Comparison of ENCODE assay signal across 1 cellular context in the genomic region with DNA sequence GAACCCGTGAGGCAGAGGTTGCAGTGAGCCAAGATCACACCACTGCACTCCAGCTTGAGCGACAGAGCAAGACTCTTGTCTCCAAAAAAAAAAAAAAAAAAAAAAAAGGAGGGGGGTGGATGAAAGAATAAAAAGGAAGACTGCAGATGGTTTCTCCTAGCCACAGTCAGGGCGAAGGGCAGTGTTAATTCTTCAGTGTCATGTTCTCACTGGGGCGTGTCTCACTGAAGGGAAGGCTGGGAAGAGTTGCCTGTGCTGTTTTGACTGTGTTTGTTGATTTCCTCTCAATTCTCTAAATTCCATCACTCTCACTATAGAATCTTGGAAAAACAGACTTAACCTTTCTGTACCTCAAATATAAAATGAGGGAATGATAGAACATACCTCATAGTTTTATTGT.
TF ChIP-seq lines count a peak whose summit lies in the region.

No MANE protein-coding gene starts in this region.

TF ChIP-seq in WTC11, 78 proteins besides CTCF, POLR2A, EP300 and RAD21 (continued from another document):
- TF ChIP-seq, protein P1, sequence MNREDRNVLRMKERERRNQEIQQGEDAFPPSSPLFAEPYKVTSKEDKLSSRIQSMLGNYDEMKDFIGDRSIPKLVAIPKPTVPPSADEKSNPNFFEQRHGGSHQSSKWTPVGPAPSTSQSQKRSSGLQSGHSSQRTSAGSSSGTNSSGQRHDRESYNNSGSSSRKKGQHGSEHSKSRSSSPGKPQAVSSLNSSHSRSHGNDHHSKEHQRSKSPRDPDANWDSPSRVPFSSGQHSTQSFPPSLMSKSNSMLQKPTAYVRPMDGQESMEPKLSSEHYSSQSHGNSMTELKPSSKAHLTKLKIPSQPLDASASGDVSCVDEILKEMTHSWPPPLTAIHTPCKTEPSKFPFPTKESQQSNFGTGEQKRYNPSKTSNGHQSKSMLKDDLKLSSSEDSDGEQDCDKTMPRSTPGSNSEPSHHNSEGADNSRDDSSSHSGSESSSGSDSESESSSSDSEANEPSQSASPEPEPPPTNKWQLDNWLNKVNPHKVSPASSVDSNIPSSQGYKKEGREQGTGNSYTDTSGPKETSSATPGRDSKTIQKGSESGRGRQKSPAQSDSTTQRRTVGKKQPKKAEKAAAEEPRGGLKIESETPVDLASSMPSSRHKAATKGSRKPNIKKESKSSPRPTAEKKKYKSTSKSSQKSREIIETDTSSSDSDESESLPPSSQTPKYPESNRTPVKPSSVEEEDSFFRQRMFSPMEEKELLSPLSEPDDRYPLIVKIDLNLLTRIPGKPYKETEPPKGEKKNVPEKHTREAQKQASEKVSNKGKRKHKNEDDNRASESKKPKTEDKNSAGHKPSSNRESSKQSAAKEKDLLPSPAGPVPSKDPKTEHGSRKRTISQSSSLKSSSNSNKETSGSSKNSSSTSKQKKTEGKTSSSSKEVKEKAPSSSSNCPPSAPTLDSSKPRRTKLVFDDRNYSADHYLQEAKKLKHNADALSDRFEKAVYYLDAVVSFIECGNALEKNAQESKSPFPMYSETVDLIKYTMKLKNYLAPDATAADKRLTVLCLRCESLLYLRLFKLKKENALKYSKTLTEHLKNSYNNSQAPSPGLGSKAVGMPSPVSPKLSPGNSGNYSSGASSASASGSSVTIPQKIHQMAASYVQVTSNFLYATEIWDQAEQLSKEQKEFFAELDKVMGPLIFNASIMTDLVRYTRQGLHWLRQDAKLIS (CRISPR knock-in tag; IDR thresholded peaks at IDR 0.05; ENCODE audit: borderline replicate concordance), result no peak
- TF ChIP-seq, protein P2, sequence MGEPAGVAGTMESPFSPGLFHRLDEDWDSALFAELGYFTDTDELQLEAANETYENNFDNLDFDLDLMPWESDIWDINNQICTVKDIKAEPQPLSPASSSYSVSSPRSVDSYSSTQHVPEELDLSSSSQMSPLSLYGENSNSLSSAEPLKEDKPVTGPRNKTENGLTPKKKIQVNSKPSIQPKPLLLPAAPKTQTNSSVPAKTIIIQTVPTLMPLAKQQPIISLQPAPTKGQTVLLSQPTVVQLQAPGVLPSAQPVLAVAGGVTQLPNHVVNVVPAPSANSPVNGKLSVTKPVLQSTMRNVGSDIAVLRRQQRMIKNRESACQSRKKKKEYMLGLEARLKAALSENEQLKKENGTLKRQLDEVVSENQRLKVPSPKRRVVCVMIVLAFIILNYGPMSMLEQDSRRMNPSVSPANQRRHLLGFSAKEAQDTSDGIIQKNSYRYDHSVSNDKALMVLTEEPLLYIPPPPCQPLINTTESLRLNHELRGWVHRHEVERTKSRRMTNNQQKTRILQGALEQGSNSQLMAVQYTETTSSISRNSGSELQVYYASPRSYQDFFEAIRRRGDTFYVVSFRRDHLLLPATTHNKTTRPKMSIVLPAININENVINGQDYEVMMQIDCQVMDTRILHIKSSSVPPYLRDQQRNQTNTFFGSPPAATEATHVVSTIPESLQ (CRISPR knock-in tag; IDR thresholded peaks at IDR 0.05), result no peak
- TF ChIP-seq SMAD3 (CRISPR knock-in tag; IDR thresholded peaks at IDR 0.05; ENCODE audit: borderline replicate concordance), result no peak
- no peak for TF ChIP-seq NFE2L1 (CRISPR knock-in tag; IDR thresholded peaks at IDR 0.05)
- TF ChIP-seq, protein P3, sequence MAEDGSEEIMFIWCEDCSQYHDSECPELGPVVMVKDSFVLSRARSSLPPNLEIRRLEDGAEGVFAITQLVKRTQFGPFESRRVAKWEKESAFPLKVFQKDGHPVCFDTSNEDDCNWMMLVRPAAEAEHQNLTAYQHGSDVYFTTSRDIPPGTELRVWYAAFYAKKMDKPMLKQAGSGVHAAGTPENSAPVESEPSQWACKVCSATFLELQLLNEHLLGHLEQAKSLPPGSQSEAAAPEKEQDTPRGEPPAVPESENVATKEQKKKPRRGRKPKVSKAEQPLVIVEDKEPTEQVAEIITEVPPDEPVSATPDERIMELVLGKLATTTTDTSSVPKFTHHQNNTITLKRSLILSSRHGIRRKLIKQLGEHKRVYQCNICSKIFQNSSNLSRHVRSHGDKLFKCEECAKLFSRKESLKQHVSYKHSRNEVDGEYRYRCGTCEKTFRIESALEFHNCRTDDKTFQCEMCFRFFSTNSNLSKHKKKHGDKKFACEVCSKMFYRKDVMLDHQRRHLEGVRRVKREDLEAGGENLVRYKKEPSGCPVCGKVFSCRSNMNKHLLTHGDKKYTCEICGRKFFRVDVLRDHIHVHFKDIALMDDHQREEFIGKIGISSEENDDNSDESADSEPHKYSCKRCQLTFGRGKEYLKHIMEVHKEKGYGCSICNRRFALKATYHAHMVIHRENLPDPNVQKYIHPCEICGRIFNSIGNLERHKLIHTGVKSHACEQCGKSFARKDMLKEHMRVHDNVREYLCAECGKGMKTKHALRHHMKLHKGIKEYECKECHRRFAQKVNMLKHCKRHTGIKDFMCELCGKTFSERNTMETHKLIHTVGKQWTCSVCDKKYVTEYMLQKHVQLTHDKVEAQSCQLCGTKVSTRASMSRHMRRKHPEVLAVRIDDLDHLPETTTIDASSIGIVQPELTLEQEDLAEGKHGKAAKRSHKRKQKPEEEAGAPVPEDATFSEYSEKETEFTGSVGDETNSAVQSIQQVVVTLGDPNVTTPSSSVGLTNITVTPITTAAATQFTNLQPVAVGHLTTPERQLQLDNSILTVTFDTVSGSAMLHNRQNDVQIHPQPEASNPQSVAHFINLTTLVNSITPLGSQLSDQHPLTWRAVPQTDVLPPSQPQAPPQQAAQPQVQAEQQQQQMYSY (CRISPR knock-in tag; IDR thresholded peaks at IDR 0.05), result no peak
- TF ChIP-seq TCF7 (CRISPR knock-in tag; IDR thresholded peaks at IDR 0.05; ENCODE audit: low read depth), result no peak
- TF ChIP-seq TP53 (CRISPR knock-in tag; IDR thresholded peaks at IDR 0.05), result no peak
- TF ChIP-seq ETV6 (CRISPR knock-in tag; IDR thresholded peaks at IDR 0.05), result no peak
- TF ChIP-seq HMGA2 (CRISPR knock-in tag; IDR thresholded peaks at IDR 0.05), result no peak
- TF ChIP-seq, protein P4, sequence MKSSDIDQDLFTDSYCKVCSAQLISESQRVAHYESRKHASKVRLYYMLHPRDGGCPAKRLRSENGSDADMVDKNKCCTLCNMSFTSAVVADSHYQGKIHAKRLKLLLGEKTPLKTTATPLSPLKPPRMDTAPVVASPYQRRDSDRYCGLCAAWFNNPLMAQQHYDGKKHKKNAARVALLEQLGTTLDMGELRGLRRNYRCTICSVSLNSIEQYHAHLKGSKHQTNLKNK (CRISPR knock-in tag; IDR thresholded peaks at IDR 0.05), result no peak
